25 cellular contexts compared by ENCODE assay signal in the genomic region with DNA sequence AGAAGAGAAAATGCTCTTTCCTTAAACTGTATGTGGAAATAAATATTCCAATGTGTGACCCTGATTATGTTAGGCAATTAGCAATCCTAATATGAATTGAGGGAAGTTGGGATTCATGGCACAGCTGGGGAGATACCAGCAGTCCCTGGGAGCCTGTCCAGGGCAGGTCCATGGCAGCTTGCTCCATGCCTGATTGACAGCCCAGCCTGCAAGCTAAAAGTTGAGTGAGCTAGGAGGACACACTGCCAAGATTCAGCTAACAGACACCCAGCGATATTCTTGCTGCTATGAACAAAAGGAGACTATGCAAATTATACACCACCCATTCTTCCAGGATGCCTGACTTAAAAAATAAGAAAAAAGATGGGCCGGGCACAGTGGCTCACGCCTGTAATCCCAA. TPM values are rescaled to one million over a fixed set of nuclear protein-coding genes. Genes with fewer than 3 reads are reported as not detected.
DNase-seq lines count a peak whose midpoint lies in the region; ATAC-seq and TF ChIP-seq lines count a peak whose summit lies in the region.
"Had no signal": no experiment of that assay in that cellular context is flagged by ENCODE, and none has a peak within 500 bp of the region (broad histone marks: within the 10 kb centered on the region; RNA-seq: fewer than 3 reads in every experiment).

No MANE protein-coding gene starts in this region.

- peak overlapping the region in 4 of 7 donors; percentile 23 to 82 (median 54) for H3K27ac Mint-ChIP-seq in CD4-positive, alpha-beta memory T cell
- H3K27ac Mint-ChIP-seq: activated CD8-positive, alpha-beta T cell treated with anti-CD3 and anti-CD28 coated beads for 36 hours; GM23338; progenitor cell of endocrine pancreas had no signal

- no peak overlapping the region for H3K4me3 ChIP-seq in CD4-positive, alpha-beta memory T cell (ENCODE audit: low read length in 2 of 2)
- H3K4me3 ChIP-seq in SJCRH30 (no peak overlapping the region), heart left ventricle (no peak overlapping the region), psoas muscle (no peak overlapping the region)
- H3K4me3 ChIP-seq: GM23338, lung, suprapubic skin had no signal

- no peaks in the 10 kb centered on the region for H3K27me3 ChIP-seq in CD4-positive, alpha-beta memory T cell (ENCODE audit: insufficient read depth, low read length)
- no peaks in the 10 kb centered on the region for H3K27me3 ChIP-seq in SJCRH30
- no peaks in the 10 kb centered on the region for H3K27me3 ChIP-seq in heart left ventricle
- H3K27me3 ChIP-seq in psoas muscle (ENCODE audit: insufficient read depth in 3 of 3, low read length in 2 of 3), result peaks cover 0 to 3% (median 0%) of the 10 kb centered on the region in 3 donors
- H3K27me3 ChIP-seq: suprapubic skin had no signal

- no peak for DNase-seq in CD4-positive, alpha-beta memory T cell
- DNase-seq in SJCRH30, result peak; percentile 83 to 87
- DNase-seq in heart left ventricle, result peak in 4 of 5 donors; percentile 49 to 81 (median 68)
- DNase-seq in psoas muscle, result peak; percentile 61 to 88
- DNase-seq in stimulated activated naive CD4-positive, alpha-beta T cell (lab: John Stamatoyannopoulos, UW), result no peak
- no peak for DNase-seq in NCI-H2081 (lab: John Stamatoyannopoulos, UW)
- DNase-seq in effector CD4-positive, alpha-beta T cell, result no peak
- DNase-seq: activated CD8-positive, alpha-beta T cell treated with anti-CD3 and anti-CD28 coated beads for 36 hours; activated naive CD4-positive, alpha-beta T cell; activated T-cell treated with anti-CD3 and anti-CD28 coated beads, Interleukin-2, amount 50 U/mL, for 1 hour; amniotic stem cell; central memory CD4-positive, alpha-beta T cell; COR-L47; EL; natural killer cell; NCI-H2081 treated with DMSO at 0.1 percent for 48 hours; NCI-H524; SHP77; WERI-Rb-1 had no signal

- H3K27ac ChIP-seq in CD4-positive, alpha-beta memory T cell (ENCODE audit: low read depth, low read length), result no peak overlapping the region
- H3K27ac ChIP-seq in SJCRH30 (peak overlapping the region; percentile 24; the same call in 1 of the 2 replicates), heart left ventricle (peak overlapping the region in 3 of 12 donors; percentile 3 to 76 (median 30)), psoas muscle (peak overlapping the region; percentile 83)
- H3K27ac ChIP-seq: KMS-11, suprapubic skin, WERI-Rb-1 had no signal

- no peak for TF ChIP-seq POLR2A in heart left ventricle (IDR thresholded peaks at IDR 0.05)

- H3K9me3 Mint-ChIP-seq in CD4-positive, alpha-beta memory T cell, result peaks cover 0 to 6% (median 0%) of the 10 kb centered on the region in 8 donors
- H3K9me3 Mint-ChIP-seq: natural killer cell had no signal

- peaks cover 25 to 58% (median 44%) of the 10 kb centered on the region in 4 donors for H3K4me1 Mint-ChIP-seq in CD4-positive, alpha-beta memory T cell

- TF ChIP-seq CTCF in heart left ventricle (IDR thresholded peaks at IDR 0.05) (no peak), psoas muscle (IDR thresholded peaks at IDR 0.05) (no peak)

- H3K9me3 ChIP-seq in CD4-positive, alpha-beta memory T cell (ENCODE audit: control insufficient read depth in 1 of 2, low read length in 2 of 2), result no peaks in the 10 kb centered on the region
- H3K9me3 ChIP-seq in SJCRH30 (replicated peaks) (0 out of 2 replicates have a peak, but pooled peaks cover 3% of the 10 kb centered on the region), heart left ventricle (peaks cover 0 to 5% (median 1%) of the 10 kb centered on the region in 12 donors), psoas muscle (peaks cover 3% of the 10 kb centered on the region)
- H3K9me3 ChIP-seq: suprapubic skin had no signal

- POLR2A ChIA-PET in CD4-positive, alpha-beta memory T cell (lab: Charles Lee; ENCODE audit: partially characterized antibody), result no interaction called here

- H3K4me1 ChIP-seq in CD4-positive, alpha-beta memory T cell (ENCODE audit: insufficient read depth, low read length), result peaks cover 44% of the 10 kb centered on the region
- peaks cover 65% of the 10 kb centered on the region for H3K4me1 ChIP-seq in SJCRH30
- peaks cover 5 to 80% (median 55%) of the 10 kb centered on the region in 12 donors for H3K4me1 ChIP-seq in heart left ventricle
- peaks cover 44% of the 10 kb centered on the region for H3K4me1 ChIP-seq in psoas muscle

- peaks cover 1 to 6% of the 10 kb centered on the region in 2 donors for H3K36me3 Mint-ChIP-seq in CD4-positive, alpha-beta memory T cell
- H3K36me3 Mint-ChIP-seq: natural killer cell had no signal

- H3K27me3 Mint-ChIP-seq in CD4-positive, alpha-beta memory T cell, result no peaks in the 10 kb centered on the region

- ATAC-seq in heart left ventricle (peak; percentile 72 to 84 (median 76)), psoas muscle (peak; percentile 85 to 89 (median 87)), HG02798 (IDR thresholded peaks at IDR 0.05; ENCODE audit: poor library complexity, unreplicated experiment) (no peak)
- ATAC-seq: activated CD8-positive, alpha-beta T cell treated with anti-CD3 and anti-CD28 coated beads for 36 hours; GM23338; natural killer cell had no signal

- intact Hi-C loops in CD4-positive, alpha-beta memory T cell (cut with micrococcal nuclease), result loop anchor here (5.0 kb wide), 2 partner anchors 47 to 97 kb away; partner anchors contain the start of gene SMAD5
- intact Hi-C loops in heart left ventricle (cut with DNase I) (loop anchor here in 2 of 10 donors (5.0 kb wide), 1 partner anchor 58 kb away; no protein-coding TSS in a partner anchor), psoas muscle (cut with DNase I) (no loop called here)

- no peaks in the 10 kb centered on the region for H3K36me3 ChIP-seq in CD4-positive, alpha-beta memory T cell (ENCODE audit: insufficient read depth, low read length)
- H3K36me3 ChIP-seq in SJCRH30 (no peaks in the 10 kb centered on the region), heart left ventricle (peaks cover 0 to 43% (median 9%) of the 10 kb centered on the region in 9 donors), psoas muscle (ENCODE audit: insufficient read depth in 1 of 2, low read depth in 1 of 2) (no peaks in the 10 kb centered on the region)
- H3K36me3 ChIP-seq: WERI-Rb-1 had no signal

- CTCF ChIA-PET in CD4-positive, alpha-beta memory T cell (lab: Charles Lee; ENCODE audit: partially characterized antibody), result interaction anchor here (0.6 to 1.0 kb wide), 2 partner anchors 47 to 57 kb away, joined by 3 read pairs; no protein-coding TSS in a partner anchor

- H3K4me3 Mint-ChIP-seq in CD4-positive, alpha-beta memory T cell, result no peak overlapping the region
- H3K4me3 Mint-ChIP-seq: activated CD8-positive, alpha-beta T cell treated with anti-CD3 and anti-CD28 coated beads for 36 hours; GM23338 had no signal

- 81 to 85% (median 82%) methylated on average over 3 of the region's 3 CpGs for WGBS in heart left ventricle, 4 donors
- WGBS in psoas muscle, 3 donors, result 27 to 42% (median 31%) methylated on average over 3 of the region's 3 CpGs

RNA-seq across cellular contexts. Expression of gene TGFBI, which starts 6.2 kb away (rescaled TPM):
- 10 to 100 TPM; 12.7 to 13.2 TPM for total RNA-seq in CD4-positive, alpha-beta memory T cell
- polyA plus RNA-seq in CD4-positive, alpha-beta memory T cell, result 1 to 10 TPM; 3.7 to 7.3 TPM
- 4.8 TPM in 2 replicates for total RNA-seq in SJCRH30 (2014; rRNA removed; shearing (Covaris generic))
- total RNA-seq in heart left ventricle (100 to 1,000 TPM in 2 of 9 donors, 10 to 100 TPM in 7; 31.8 to 206 (median 42.9) TPM), psoas muscle (10 to 100 TPM; 24.4 to 35.9 (median 30.3) TPM)
- polyA plus RNA-seq in heart left ventricle (10 to 100 TPM; 50.0 to 64.2 TPM), psoas muscle (10 to 100 TPM; 18.8 to 28.3 (median 20.9) TPM)
- total RNA-seq: activated CD8-positive, alpha-beta T cell treated with anti-CD3 and anti-CD28 coated beads for 36 hours had no signal

Comparison
In these comparisons a context has a peak if more than half of its experiments do, and no peak if none do; other contexts are left out.
1. DNase-seq: peak in SJCRH30 (2 of 2), heart left ventricle (4 of 5) and psoas muscle (2 of 2); none in CD4-positive, alpha-beta memory T cell (0 of 5), stimulated activated naive CD4-positive, alpha-beta T cell (0 of 6), NCI-H2081 (0 of 2) and effector CD4-positive, alpha-beta T cell (single experiment).